24 cellular contexts compared by ENCODE assay signal in the genomic region with DNA sequence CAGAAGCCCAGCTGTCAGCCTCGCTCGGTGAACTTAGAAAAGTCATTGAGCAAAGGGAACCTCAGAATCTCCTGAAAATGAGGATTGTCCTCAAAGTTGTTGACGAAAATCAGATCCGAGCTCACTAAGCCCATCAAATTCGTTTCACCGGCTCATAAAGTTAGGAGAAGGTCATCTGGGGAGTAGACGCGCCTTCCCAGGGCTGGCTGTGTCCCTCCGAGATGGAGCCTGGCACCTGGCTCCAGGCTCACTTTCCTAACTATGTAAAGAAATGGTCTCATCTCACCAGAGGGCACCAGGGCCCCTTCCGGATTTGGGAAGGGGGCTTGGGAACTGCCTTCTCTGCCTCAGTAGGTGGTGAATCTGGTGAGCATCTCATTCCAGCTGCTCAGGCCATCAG.
"Had no signal": no experiment of that assay in that cellular context is flagged by ENCODE, and none has a peak within 500 bp of the region (broad histone marks: within the 10 kb centered on the region; RNA-seq: fewer than 3 reads in every experiment).

No MANE protein-coding gene starts in this region.

- H3K27ac ChIP-seq: body of pancreas, prostate gland, sigmoid colon had no signal

- H3K27me3 Mint-ChIP-seq: activated B cell treated with CpG ODN at 0.5 μM for 24 hours; stimulated activated naive CD8-positive, alpha-beta T cell treated with anti-CD3 and anti-CD28 coated beads, Interleukin-15, Interleukin-2, amounts not matched to agents 100 ng/mL and 50 ng/mL, for 24 hours; type B pancreatic cell had no signal

- ATAC-seq: activated CD8-positive, alpha-beta T cell treated with anti-CD3 and anti-CD28 coated beads, Interleukin-2, amount 10 ng/mL, durations not matched to agents 7 days and 5 days; body of pancreas; esophagus mucosa; left cardiac atrium; stimulated activated effector memory CD8-positive, alpha-beta T cell treated with anti-CD3 and anti-CD28 coated beads, Interleukin-12 subunit alpha, Interleukin-12 subunit beta, amount 100 ng/mL, for 72 hours had no signal

- H3K27me3 ChIP-seq: body of pancreas, ovary, sigmoid colon had no signal

- H3K36me3 ChIP-seq: ovary, prostate gland, sigmoid colon had no signal

- H3K9me3 ChIP-seq: body of pancreas, ovary, prostate gland, sigmoid colon had no signal

- H3K27ac Mint-ChIP-seq: activated B cell treated with CpG ODN at 0.5 μM for 24 hours; activated CD8-positive, alpha-beta T cell treated with anti-CD3 and anti-CD28 coated beads, Interleukin-2, amount 10 ng/mL, durations not matched to agents 7 days and 5 days; mesothelial cell of epicardium; naive B cell; stimulated activated effector memory CD8-positive, alpha-beta T cell treated with anti-CD3 and anti-CD28 coated beads, Interleukin-12 subunit alpha, Interleukin-12 subunit beta, amount 100 ng/mL, for 72 hours; stimulated activated naive CD8-positive, alpha-beta T cell treated with anti-CD3 and anti-CD28 coated beads, Interleukin-15, Interleukin-2, amounts not matched to agents 100 ng/mL and 50 ng/mL, for 24 hours; type B pancreatic cell had no signal

- H3K4me3 ChIP-seq: body of pancreas, ovary, prostate gland, sigmoid colon had no signal

- H3K9me3 Mint-ChIP-seq: activated B cell treated with CpG ODN at 0.5 μM for 24 hours; mesothelial cell of epicardium; naive B cell; stimulated activated effector memory CD8-positive, alpha-beta T cell treated with anti-CD3 and anti-CD28 coated beads, Interleukin-12 subunit alpha, Interleukin-12 subunit beta, amount 100 ng/mL, for 72 hours; stimulated activated naive CD8-positive, alpha-beta T cell treated with anti-CD3 and anti-CD28 coated beads, Interleukin-15, Interleukin-2, amounts not matched to agents 100 ng/mL and 50 ng/mL, for 24 hours; type B pancreatic cell had no signal

- H3K4me1 Mint-ChIP-seq: activated B cell treated with CpG ODN at 0.5 μM for 24 hours; mesothelial cell of epicardium; stimulated activated effector memory CD8-positive, alpha-beta T cell treated with anti-CD3 and anti-CD28 coated beads, Interleukin-12 subunit alpha, Interleukin-12 subunit beta, amount 100 ng/mL, for 72 hours had no signal

- DNase-seq: activated B cell treated with CpG ODN at 0.5 μM for 24 hours; activated CD8-positive, alpha-beta T cell treated with anti-CD3 and anti-CD28 coated beads, Interleukin-2, amount 10 ng/mL, durations not matched to agents 7 days and 5 days; activated gamma-delta T cell; activated naive CD4-positive, alpha-beta T cell treated with anti-CD3 and anti-CD28 coated beads, Interleukin-2, amount 50 U/mL, for 16 hours; cerebellar nuclear complex; cortex of kidney; foreskin fibroblast; mammary epithelial cell; naive B cell; ovary; retina; sigmoid colon; small intestine; stimulated activated CD4-positive, alpha-beta T cell treated with anti-CD3 and anti-CD28 coated beads, Interleukin-4, amount 100 ng/mL, for 24 hours; substantia nigra; T-helper 2 cell had no signal

- H3K4me3 Mint-ChIP-seq: activated B cell treated with CpG ODN at 0.5 μM for 24 hours; activated CD8-positive, alpha-beta T cell treated with anti-CD3 and anti-CD28 coated beads, Interleukin-2, amount 10 ng/mL, durations not matched to agents 7 days and 5 days; mesothelial cell of epicardium; naive B cell; stimulated activated effector memory CD8-positive, alpha-beta T cell treated with anti-CD3 and anti-CD28 coated beads, Interleukin-12 subunit alpha, Interleukin-12 subunit beta, amount 100 ng/mL, for 72 hours; stimulated activated naive CD8-positive, alpha-beta T cell treated with anti-CD3 and anti-CD28 coated beads, Interleukin-15, Interleukin-2, amounts not matched to agents 100 ng/mL and 50 ng/mL, for 24 hours; type B pancreatic cell had no signal

- H3K36me3 Mint-ChIP-seq: mesothelial cell of epicardium; naive B cell; stimulated activated effector memory CD8-positive, alpha-beta T cell treated with anti-CD3 and anti-CD28 coated beads, Interleukin-12 subunit alpha, Interleukin-12 subunit beta, amount 100 ng/mL, for 72 hours; type B pancreatic cell had no signal

- H3K4me1 ChIP-seq: body of pancreas, prostate gland had no signal
